ENCODE assay signal across 18 cellular contexts in genomic region chr1:201533836-201534235, GRCh38. TPM values are rescaled to one million over a fixed set of nuclear protein-coding genes. Genes with fewer than 3 reads are reported as not detected.
DNase-seq lines count a peak whose midpoint lies in the region; ATAC-seq and TF ChIP-seq lines count a peak whose summit lies in the region.
"Had no signal": no experiment of that assay in that cellular context is flagged by ENCODE, and none has a peak within 500 bp of the region (broad histone marks: within the 10 kb centered on the region; RNA-seq: fewer than 3 reads in every experiment).

No MANE protein-coding gene starts in this region.

- H3K27me3 ChIP-seq in ascending aorta (no peaks in the 10 kb centered on the region), muscle layer of colon (ENCODE audit: control insufficient read depth in 1 of 2, insufficient read depth in 2 of 2, low read length in 2 of 2) (no peaks in the 10 kb centered on the region), thoracic aorta (replicated peaks; ENCODE audit: insufficient read depth) (no peaks in the 10 kb centered on the region), MG63 (no peaks in the 10 kb centered on the region)

- no peaks in the 10 kb centered on the region for H3K9me3 ChIP-seq in ascending aorta
- H3K9me3 ChIP-seq in muscle layer of colon (ENCODE audit: low read length), result no peaks in the 10 kb centered on the region
- no peaks in the 10 kb centered on the region for H3K9me3 ChIP-seq in thoracic aorta
- no peaks in the 10 kb centered on the region for H3K9me3 ChIP-seq in MG63
- H3K9me3 ChIP-seq: A549 had no signal

- intact Hi-C loops in ascending aorta (cut with DNase I), result loop anchor here (10.0 kb wide), 1 partner anchor 441 kb away; no protein-coding TSS in a partner anchor

- ATAC-seq in thoracic aorta (ENCODE audit: insufficient number of reproducible peaks, low FRiP score, low read depth) (no peak), GM18520 (IDR thresholded peaks at IDR 0.05; ENCODE audit: unreplicated experiment) (no peak)
- ATAC-seq: A549, HepG2 had no signal

- DNase-seq in ELF-1 (ENCODE audit: low read depth, low spot score) (peak; percentile 41), ascending aorta (ENCODE audit: low spot score in 2 of 2) (no peak), thoracic aorta (ENCODE audit: low spot score) (no peak), cortex of kidney (lab: John Stamatoyannopoulos, UW) (no peak), MG63 (no peak), superior temporal gyrus (ENCODE audit: extremely low spot score) (no peak)
- DNase-seq: AML-193; CD4-positive, alpha-beta T cell; DMS79 treated with DMSO at 0.1 percent for 48 hours; GF-D8; H7; NCI-H187 treated with DMSO at 0.1 percent for 48 hours; NCI-H524; SHP77 treated with DMSO at 0.1 percent for 48 hours had no signal

- H3K4me3 ChIP-seq in ascending aorta, result no peak overlapping the region
- no peak overlapping the region for H3K4me3 ChIP-seq in muscle layer of colon (ENCODE audit: low read depth in 1 of 2, low read length in 2 of 2)
- no peak overlapping the region for H3K4me3 ChIP-seq in thoracic aorta
- H3K4me3 ChIP-seq in MG63, result no peak overlapping the region
- H3K4me3 ChIP-seq: A549 had no signal

- H3K4me1 ChIP-seq in ascending aorta (peaks cover 33 to 69% of the 10 kb centered on the region in 2 donors), muscle layer of colon (ENCODE audit: insufficient read depth, low read length) (peaks cover 71% of the 10 kb centered on the region), thoracic aorta (ENCODE audit: control insufficient read depth in 1 of 2, low read depth in 2 of 2) (peaks cover 46 to 77% of the 10 kb centered on the region in 2 donors)

- TF ChIP-seq CTCF in ascending aorta (IDR thresholded peaks at IDR 0.05), result no peak
- TF ChIP-seq CTCF in thoracic aorta (IDR thresholded peaks at IDR 0.05), result no peak

- H3K36me3 ChIP-seq in ascending aorta (no peaks in the 10 kb centered on the region), muscle layer of colon (ENCODE audit: insufficient read depth, low read length) (no peaks in the 10 kb centered on the region), thoracic aorta (no peaks in the 10 kb centered on the region), MG63 (no peaks in the 10 kb centered on the region)

- H3K27ac ChIP-seq in ascending aorta, result peak overlapping the region; percentile 51 to 88
- peak overlapping the region; percentile 74 for H3K27ac ChIP-seq in muscle layer of colon (ENCODE audit: low read depth, low read length)
- H3K27ac ChIP-seq in thoracic aorta, result peak overlapping the region; percentile 7 to 93
- H3K27ac ChIP-seq: A549 had no signal

- no peak overlapping the region for H3K9ac ChIP-seq in muscle layer of colon (ENCODE audit: low read length)

RNA-seq across cellular contexts. Expression of gene NAV1, which starts 5.1 kb away (rescaled TPM):
- total RNA-seq in ascending aorta (131 TPM), thoracic aorta (100 to 1,000 TPM; 126 to 255 TPM)
- 17.7 and 22.9 TPM in 2 replicates for total RNA-seq in MG63 (2014; rRNA removed; shearing (Covaris generic); ENCODE audit: low replicate concordance)
- total RNA-seq: HepG2 had no signal

RNA-seq across cellular contexts. Expression of gene CSRP1, which starts 26.9 kb away (rescaled TPM):
- total RNA-seq in ascending aorta (948 TPM), thoracic aorta (1,000 to 10,000 TPM; 2,051 to 3,060 TPM)
- total RNA-seq in MG63 (2014; rRNA removed; shearing (Covaris generic); ENCODE audit: low replicate concordance), result 108 and 190 TPM in 2 replicates
